In the genomic region with DNA sequence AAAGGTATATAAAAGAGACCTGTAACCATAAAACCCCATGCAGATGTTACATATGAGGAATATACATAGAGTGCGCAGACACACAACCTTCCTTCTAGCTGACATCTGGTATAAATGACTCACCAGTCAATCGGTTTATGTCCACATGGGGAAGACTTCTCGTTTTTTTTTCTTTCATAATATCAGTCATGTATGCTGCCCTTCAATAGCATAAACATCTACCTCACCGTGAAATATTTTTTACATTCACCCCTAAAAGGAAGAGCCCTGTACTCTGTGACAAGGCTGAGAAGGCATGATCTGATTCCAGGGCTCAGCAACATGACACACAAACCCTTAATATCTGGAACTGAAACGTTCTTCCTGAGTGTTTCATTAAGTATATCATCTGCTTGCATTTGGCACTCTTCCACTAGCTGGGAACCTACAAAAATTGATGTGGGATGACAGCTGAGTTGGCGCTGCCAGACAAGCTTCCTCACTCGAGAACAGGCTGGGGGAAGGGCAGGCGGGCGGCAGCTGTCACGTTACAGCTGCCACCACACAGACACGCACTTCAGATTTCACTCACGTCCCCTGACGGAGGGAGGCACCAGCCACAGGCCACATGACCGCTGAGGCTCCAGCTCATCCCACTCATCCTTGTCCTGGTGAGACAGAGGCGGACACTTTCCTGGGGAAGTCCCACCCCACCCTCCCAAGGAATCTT, we compare ENCODE assay signal across 10 cellular contexts.
DNase-seq lines count a peak whose midpoint lies in the region; ATAC-seq, FAIRE-seq and TF ChIP-seq lines count a peak whose summit lies in the region.
"Had no signal": no experiment of that assay in that cellular context is flagged by ENCODE, and none has a peak within 500 bp of the region (broad histone marks: within the 10 kb centered on the region; RNA-seq: fewer than 3 reads in every experiment).

No MANE protein-coding gene starts in this region.

- no peaks in the 10 kb centered on the region for H3K9me3 Mint-ChIP-seq in neural progenitor cell

- H3K36me3 Mint-ChIP-seq in neural progenitor cell: no peaks in the 10 kb centered on the region

- DNase-seq in C1 segment of cervical spinal cord (lab: John Stamatoyannopoulos, UW) (peak in 13 of 14 donors; percentile 23 to 95 (median 83)), NCI-H69 (lab: John Stamatoyannopoulos, UW) (peak; percentile 91), anterior cingulate cortex (lab: John Stamatoyannopoulos, UW) (peak in 57 of 58 donors; percentile 16 to 97 (median 86)), neural progenitor cell (ENCODE audit: low spot score) (no peak)
- peak; percentile 21 to 51 for DNase-seq in stimulated activated CD8-positive, alpha-beta memory T cell treated with anti-CD3 and anti-CD28 coated beads, Interleukin-15, amount 100 ng/mL, for 48 hours (ENCODE audit: low read depth in 2 of 2)

- no peak overlapping the region for H3K9ac ChIP-seq in neural progenitor cell
- H3K9ac ChIP-seq: KMS-11 had no signal

- H2AFZ ChIP-seq in neural progenitor cell (replicated peaks): no peak overlapping the region

- H3K27ac ChIP-seq in neural progenitor cell: no peak overlapping the region
- H3K27ac ChIP-seq: KMS-11, ovary had no signal

- H3K9me3 ChIP-seq in neural progenitor cell (ENCODE audit: low read depth): no peaks in the 10 kb centered on the region
- H3K9me3 ChIP-seq: ovary had no signal

- H3K4me3 ChIP-seq in neural progenitor cell: no peak overlapping the region
- H3K4me3 ChIP-seq: ovary had no signal

- no peak overlapping the region for H3K27ac Mint-ChIP-seq in neural progenitor cell

- peak; percentile 71 for FAIRE-seq in islet of Langerhans (lab: Jason Lieb, UNC)

- no peak overlapping the region for H3K4me2 ChIP-seq in neural progenitor cell
- H3K4me2 ChIP-seq: KMS-11 had no signal

- no peaks in the 10 kb centered on the region for H3K27me3 ChIP-seq in neural progenitor cell
- H3K27me3 ChIP-seq: ovary had no signal

- TF ChIP-seq CTCF in neural progenitor cell (IDR thresholded peaks at IDR 0.05): no peak

- H3K4me3 Mint-ChIP-seq in neural progenitor cell: no peak overlapping the region

- H3K4me1 Mint-ChIP-seq in neural progenitor cell: peaks cover 35% of the 10 kb centered on the region

- peaks cover 12% of the 10 kb centered on the region for H3F3A ChIP-seq in neural progenitor cell (ENCODE audit: low read depth)

- H3K79me2 ChIP-seq in neural progenitor cell (ENCODE audit: low read depth): no peaks in the 10 kb centered on the region

- no peaks in the 10 kb centered on the region for H3K36me3 ChIP-seq in neural progenitor cell
- H3K36me3 ChIP-seq: ovary had no signal

- ATAC-seq in GM18907 (IDR thresholded peaks at IDR 0.05; ENCODE audit: unreplicated experiment) (peak; percentile 80), HG03139 (IDR thresholded peaks at IDR 0.05; ENCODE audit: unreplicated experiment) (peak; percentile 62)

- H3K27me3 Mint-ChIP-seq in neural progenitor cell (ENCODE audit: insufficient read depth, low read depth): peaks cover 4% of the 10 kb centered on the region

- H3K4me1 ChIP-seq in neural progenitor cell: peaks cover 20% of the 10 kb centered on the region

- H4K20me1 ChIP-seq in neural progenitor cell (ENCODE audit: low read depth): no peaks in the 10 kb centered on the region
